Comparison of ENCODE assay signal across 15 cellular contexts in genomic region chr5:83401122-83401620, GRCh38.
DNase-seq lines count a peak whose midpoint lies in the region; ATAC-seq, FAIRE-seq and TF ChIP-seq lines count a peak whose summit lies in the region.
"Had no signal": no experiment of that assay in that cellular context is flagged by ENCODE, and none has a peak within 500 bp of the region (broad histone marks: within the 10 kb centered on the region; RNA-seq: fewer than 3 reads in every experiment).

No MANE protein-coding gene starts in this region.

- WGBS in transverse colon (ENCODE audit: low coverage in 1 of 2), 2 donors = 25% methylated on average over 3 of the region's 3 CpGs; no CpG with 5 or more reads in 1 of the 2 donors

- H3K27me3 Mint-ChIP-seq in activated CD8-positive, alpha-beta T cell treated with anti-CD3 and anti-CD28 coated beads, Interleukin-2, amount 10 ng/mL, durations not matched to agents 7 days and 5 days (ENCODE audit: low read depth) = no peaks in the 10 kb centered on the region

- no peak overlapping the region for H3K27ac ChIP-seq in transverse colon

- no peak overlapping the region for H3K27ac Mint-ChIP-seq in activated CD8-positive, alpha-beta T cell treated with anti-CD3 and anti-CD28 coated beads, Interleukin-2, amount 10 ng/mL, durations not matched to agents 7 days and 5 days
- H3K27ac Mint-ChIP-seq: natural killer cell had no signal

- H3K9me3 ChIP-seq in transverse colon = no peaks in the 10 kb centered on the region

- H3K4me3 Mint-ChIP-seq in activated CD8-positive, alpha-beta T cell treated with anti-CD3 and anti-CD28 coated beads, Interleukin-2, amount 10 ng/mL, durations not matched to agents 7 days and 5 days = no peak overlapping the region
- H3K4me3 Mint-ChIP-seq: natural killer cell had no signal

- no peak for TF ChIP-seq POLR2A in GM12892 (IDR thresholded peaks at IDR 0.05; ENCODE audit: low read depth, low read length)
- TF ChIP-seq POLR2A in transverse colon (IDR thresholded peaks at IDR 0.05) = no peak

- CTCF ChIA-PET in activated CD8-positive, alpha-beta T cell treated with anti-CD3 and anti-CD28 coated beads, Interleukin-2, amount 10 ng/mL, durations not matched to agents 7 days and 5 days (lab: Charles Lee) = no interaction called here

- H3K4me1 Mint-ChIP-seq in activated CD8-positive, alpha-beta T cell treated with anti-CD3 and anti-CD28 coated beads, Interleukin-2, amount 10 ng/mL, durations not matched to agents 7 days and 5 days (ENCODE audit: low read depth) = no peaks in the 10 kb centered on the region
- H3K4me1 Mint-ChIP-seq: natural killer cell had no signal

- TF ChIP-seq CTCF in transverse colon (IDR thresholded peaks at IDR 0.05) = no peak

- in situ Hi-C loops in transverse colon (cut with MboI; ENCODE audit: low pct_ligation_motif_present in 1 of 4, low pct_unique_long_range_greater_than_20kb in 1 of 4, low sequenced_read_pairs in 3 of 4) = no loop called here

- FAIRE-seq in GM12892 (lab: Jason Lieb, UNC) = peak; percentile 5
- FAIRE-seq: keratinocyte, TTC549 had no signal

- H3K36me3 Mint-ChIP-seq in activated CD8-positive, alpha-beta T cell treated with anti-CD3 and anti-CD28 coated beads, Interleukin-2, amount 10 ng/mL, durations not matched to agents 7 days and 5 days (ENCODE audit: low read depth) = no peaks in the 10 kb centered on the region
- H3K36me3 Mint-ChIP-seq: natural killer cell had no signal

- H3K4me3 ChIP-seq in transverse colon = no peak overlapping the region

- POLR2A ChIA-PET in activated CD8-positive, alpha-beta T cell treated with anti-CD3 and anti-CD28 coated beads, Interleukin-2, amount 10 ng/mL, durations not matched to agents 7 days and 5 days (lab: Charles Lee) = no interaction called here

- peak; percentile 61 for ATAC-seq in GM21360 (IDR thresholded peaks at IDR 0.05; ENCODE audit: unreplicated experiment)
- peak; percentile 70 for ATAC-seq in HG03378 (IDR thresholded peaks at IDR 0.05; ENCODE audit: unreplicated experiment)
- no peak for ATAC-seq in GM18873 (IDR thresholded peaks at IDR 0.05; ENCODE audit: low FRiP score, unreplicated experiment)
- no peak for ATAC-seq in activated CD8-positive, alpha-beta T cell treated with anti-CD3 and anti-CD28 coated beads, Interleukin-2, amount 10 ng/mL, durations not matched to agents 7 days and 5 days
- ATAC-seq: natural killer cell had no signal

- H3K36me3 ChIP-seq in transverse colon = no peaks in the 10 kb centered on the region

- no peaks in the 10 kb centered on the region for H3K9me3 Mint-ChIP-seq in activated CD8-positive, alpha-beta T cell treated with anti-CD3 and anti-CD28 coated beads, Interleukin-2, amount 10 ng/mL, durations not matched to agents 7 days and 5 days (ENCODE audit: insufficient read depth)
- H3K9me3 Mint-ChIP-seq: natural killer cell had no signal

- H3K27me3 ChIP-seq in transverse colon = no peaks in the 10 kb centered on the region

- intact Hi-C loops in transverse colon (cut with DNase I; ENCODE audit: low total_unique reads) = no loop called here

- DNase-seq in GM12892 (ENCODE audit: insufficient read length) (no peak), amniotic epithelial cell (ENCODE audit: low read depth) (peak; percentile 14), RKO (ENCODE audit: low spot score) (no peak), transverse colon (no peak)
- DNase-seq in activated CD8-positive, alpha-beta T cell treated with anti-CD3 and anti-CD28 coated beads, Interleukin-2, amount 10 ng/mL, durations not matched to agents 7 days and 5 days = no peak
- DNase-seq: AML-193, erythroblast, GDM1, natural killer cell, NCI-H1436 had no signal

- TF ChIP-seq EP300 in transverse colon (IDR thresholded peaks at IDR 0.05; ENCODE audit: low read depth) = no peak

- H3K4me1 ChIP-seq in transverse colon = no peaks in the 10 kb centered on the region

Comparison
In these comparisons a context has a peak if more than half of its experiments do, and no peak if none do; other contexts are left out.
1. ATAC-seq: peak in GM21360 (single experiment) and HG03378 (single experiment); none in GM18873 (single experiment) and activated CD8-positive, alpha-beta T cell treated with anti-CD3 and anti-CD28 coated beads, Interleukin-2, amount 10 ng/mL, durations not matched to agents 7 days and 5 days (single experiment).